8 cellular contexts compared by ENCODE assay signal in genomic region chr12:68863886-68864454, GRCh38. TPM values are rescaled to one million over a fixed set of nuclear protein-coding genes. Genes with fewer than 3 reads are reported as not detected.
DNase-seq lines count a peak whose midpoint lies in the region; ATAC-seq, FAIRE-seq and TF ChIP-seq lines count a peak whose summit lies in the region.
"Not testable (repeated sequence)": the region's sequence is repeated elsewhere in the genome, so short reads cannot be mapped to it uniquely, and the experiment has no call there.

No MANE protein-coding gene starts in this region.

- not testable (repeated sequence) for FAIRE-seq in GM19239 (lab: Jason Lieb, UNC); kidney (lab: Jason Lieb, UNC)

- intact Hi-C loops in CD4-positive, alpha-beta T cell (cut with DNase I, micrococcal nuclease), result loop anchor here (2.0 kb wide), 2 partner anchors 205 to 207 kb away; no protein-coding TSS in a partner anchor
- intact Hi-C loops in kidney (cut with DNase I), result not testable (repeated sequence)

- peak; percentile 42 for TF ChIP-seq CTCF in CD4-positive, alpha-beta T cell (IDR thresholded peaks at IDR 0.05)
- TF ChIP-seq CTCF in SU-DHL-6 (IDR thresholded peaks at IDR 0.05; ENCODE audit: insufficient read depth, low read length, poor library complexity, severe bottlenecking) (peak; percentile 73), cardiac fibroblast (IDR thresholded peaks at IDR 0.05; ENCODE audit: low read depth, low read length) (peak; percentile 58), kidney (IDR thresholded peaks at IDR 0.05; ENCODE audit: borderline replicate concordance, extremely low read depth, insufficient read depth) (peak; percentile 43)

- H3K36me3 ChIP-seq in SU-DHL-6 (ENCODE audit: low read length), result not testable (repeated sequence)
- peaks cover 6 to 24% of the 10 kb centered on the region in 2 donors for H3K36me3 ChIP-seq in kidney (ENCODE audit: control insufficient read depth in 1 of 2, insufficient read depth in 2 of 2, low read length in 2 of 2)

- not testable (repeated sequence) for H3K4me3 ChIP-seq in SU-DHL-6 (ENCODE audit: insufficient read depth, low read length, poor library complexity, severe bottlenecking); cardiac fibroblast (replicated peaks in 1 of 2; ENCODE audit: low read depth in 2 of 2, low read length in 2 of 2); kidney (ENCODE audit: low read length in 2 of 2)

- not testable (repeated sequence) for DNase-seq in CD4-positive, alpha-beta T cell; kidney
- peak; percentile 17 for DNase-seq in GM19239 (ENCODE audit: insufficient read length, low spot score)
- DNase-seq in HPDE6-E6E7 (ENCODE audit: extremely low spot score), result peak; percentile 16
- DNase-seq in NCI-H2171 treated with DMSO at 0.1 percent for 48 hours (lab: John Stamatoyannopoulos, UW), result peak; percentile 52
- DNase-seq in cardiac fibroblast (ENCODE audit: low read depth in 2 of 2), result peak; percentile 68 to 80
- peak; percentile 31 for DNase-seq in smooth muscle cell of the brain vasculature (ENCODE audit: low read depth, low spot score)

- H3K27me3 ChIP-seq in CD4-positive, alpha-beta T cell (ENCODE audit: control insufficient read depth, insufficient read depth, low read length); SU-DHL-6 (ENCODE audit: low read length): not testable (repeated sequence)

- POLR2A ChIA-PET in CD4-positive, alpha-beta T cell (lab: Charles Lee), result not testable (repeated sequence)

- H3K9ac ChIP-seq in SU-DHL-6 (ENCODE audit: low read length); kidney (ENCODE audit: low read length in 2 of 2): not testable (repeated sequence)

- H3K9me3 Mint-ChIP-seq in CD4-positive, alpha-beta T cell, result not testable (repeated sequence)

- H3K27me3 Mint-ChIP-seq in CD4-positive, alpha-beta T cell, result not testable (repeated sequence)

- not testable (repeated sequence) for H4K20me1 ChIP-seq in SU-DHL-6 (ENCODE audit: low read depth, low read length)

- H3K9me3 ChIP-seq in CD4-positive, alpha-beta T cell (ENCODE audit: control insufficient read depth, low read length); SU-DHL-6 (ENCODE audit: insufficient read depth, low read length); kidney (ENCODE audit: control insufficient read depth in 1 of 2, low read length in 2 of 2): not testable (repeated sequence)

- not testable (repeated sequence) for H3K4me3 Mint-ChIP-seq in CD4-positive, alpha-beta T cell

- not testable (repeated sequence) for H3K27ac ChIP-seq in CD4-positive, alpha-beta T cell (ENCODE audit: low read depth, low read length); SU-DHL-6 (ENCODE audit: low read depth, low read length); kidney (ENCODE audit: low read depth in 2 of 2, low read length in 2 of 2)

- H3K27ac Mint-ChIP-seq in CD4-positive, alpha-beta T cell, result not testable (repeated sequence)

- H3K79me2 ChIP-seq in SU-DHL-6 (ENCODE audit: insufficient read depth, low read length), result not testable (repeated sequence)

- not testable (repeated sequence) for ATAC-seq in CD4-positive, alpha-beta T cell (ENCODE audit: poor library complexity)

- not testable (repeated sequence) for H3F3A ChIP-seq in SU-DHL-6 (ENCODE audit: insufficient read depth)

- H2AFZ ChIP-seq in SU-DHL-6 (ENCODE audit: low read depth, low read length, severe bottlenecking), result not testable (repeated sequence)

- CTCF ChIA-PET in CD4-positive, alpha-beta T cell (lab: Charles Lee), result not testable (repeated sequence)

- not testable (repeated sequence) for H3K9me2 ChIP-seq in SU-DHL-6 (replicated peaks; ENCODE audit: insufficient read depth, low read length)

- not testable (repeated sequence) for H3K4me1 ChIP-seq in kidney (ENCODE audit: control insufficient read depth in 1 of 2, insufficient read depth in 1 of 2, low read depth in 1 of 2, low read length in 2 of 2)

- not testable (repeated sequence) for H3K4me1 Mint-ChIP-seq in CD4-positive, alpha-beta T cell (ENCODE audit: low read depth)

- not testable (repeated sequence) for H3K36me3 Mint-ChIP-seq in CD4-positive, alpha-beta T cell (ENCODE audit: low read depth)

- H3K4me2 ChIP-seq in SU-DHL-6 (ENCODE audit: low read depth, low read length, poor library complexity, severe bottlenecking), result peak overlapping the region; percentile 16

RNA-seq across cellular contexts. Expression of gene MDM2, which starts 56.0 kb away (rescaled TPM):
- total RNA-seq in CD4-positive, alpha-beta T cell, result 10 to 100 TPM; 90.8 TPM
- 103 TPM for total RNA-seq in kidney
- polyA plus RNA-seq in kidney (ENCODE audit: insufficient read depth, low read depth, low replicate concordance), result 38.5 TPM
